35 cellular contexts compared by ENCODE assay signal in the genomic region with DNA sequence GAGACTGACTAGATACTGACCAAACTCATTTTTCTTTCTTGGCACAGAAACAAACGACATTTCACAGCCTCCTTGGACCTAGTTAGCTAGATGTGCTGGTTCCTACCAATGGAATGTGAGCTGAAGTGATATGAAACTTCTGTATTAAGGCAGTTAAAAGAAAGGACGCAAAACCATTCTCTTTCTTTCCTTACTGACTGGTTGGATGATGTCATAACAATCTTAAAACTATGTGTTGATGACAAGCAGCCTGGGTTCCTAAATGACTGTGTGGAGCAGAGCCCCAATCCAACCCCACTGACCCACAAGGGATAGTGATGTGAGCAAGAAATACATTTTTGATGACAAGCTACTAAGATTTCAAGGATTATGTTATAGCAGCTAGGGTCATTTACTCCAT.
"Had no signal": no experiment of that assay in that cellular context is flagged by ENCODE, and none has a peak within 500 bp of the region (broad histone marks: within the 10 kb centered on the region; RNA-seq: fewer than 3 reads in every experiment).

No MANE protein-coding gene starts in this region.

- H3K9me3 ChIP-seq: MG63 had no signal

- H3K4me2 ChIP-seq: KMS-11 had no signal

- DNase-seq: Karpas-422, Kasumi-1, MG63, MM.1S, MV-4-11, NCI-H1048, NCI-H1092, NCI-H1092 treated with DMSO at 0.1 percent for 48 hours, NCI-H1105, NCI-H1105 treated with DMSO at 0.1 percent for 48 hours, NCI-H1417, NCI-H1417 treated with DMSO at 0.1 percent for 48 hours, NCI-H1436, NCI-H1436 treated with DMSO at 0.1 percent for 48 hours, NCI-H146, NCI-H1694, NCI-H1694 treated with DMSO at 0.1 percent for 48 hours, NCI-H187, NCI-H187 treated with DMSO at 0.1 percent for 48 hours, NCI-H2029, NCI-H2029 treated with DMSO at 0.1 percent for 48 hours, NCI-H2081, NCI-H2081 treated with DMSO at 0.1 percent for 48 hours, NCI-H2107, NCI-H2171, NCI-H2171 treated with DMSO at 0.1 percent for 48 hours, NCI-H2227 treated with DMSO at 0.1 percent for 48 hours, NCI-H226, NCI-H345, NCI-H446, NCI-H510A, NCI-H510A treated with DMSO at 0.1 percent for 48 hours, NCI-H524, NCI-H524 treated with DMSO at 0.1 percent for 48 hours had no signal

- H3K27ac ChIP-seq: KMS-11 had no signal

- H3K9ac ChIP-seq: KMS-11 had no signal

- H3K27me3 ChIP-seq: MG63 had no signal

- H3K4me3 ChIP-seq: MG63 had no signal
